Comparison of ENCODE assay signal across 8 cellular contexts in genomic region chr4:83012631-83013419, GRCh38. TPM values are rescaled to one million over a fixed set of nuclear protein-coding genes. Genes with fewer than 3 reads are reported as not detected.
DNase-seq lines count a peak whose midpoint lies in the region.

No MANE protein-coding gene starts in this region.

- no peaks in the 10 kb centered on the region for H3K9me3 ChIP-seq in HAP-1
- no peaks in the 10 kb centered on the region for H3K9me3 ChIP-seq in MG63
- no peaks in the 10 kb centered on the region for H3K9me3 ChIP-seq in neuron (ENCODE audit: low read length)
- no peaks in the 10 kb centered on the region for H3K9me3 ChIP-seq in subcutaneous abdominal adipose tissue (ENCODE audit: control insufficient read depth in 5 of 5, low read length in 5 of 5)

- peak overlapping the region; percentile 94 for H2AFZ ChIP-seq in neuron (ENCODE audit: low read depth, low read length)

- H3K27me3 ChIP-seq in HAP-1 (ENCODE audit: low read depth) (no peaks in the 10 kb centered on the region), MG63 (no peaks in the 10 kb centered on the region), neuron (ENCODE audit: insufficient read depth, low read length) (no peaks in the 10 kb centered on the region), subcutaneous abdominal adipose tissue (ENCODE audit: control insufficient read depth in 5 of 5, insufficient read depth in 4 of 5, low read length in 5 of 5) (no peaks in the 10 kb centered on the region)

- H3K4me1 ChIP-seq in HAP-1 (peaks cover 19% of the 10 kb centered on the region), neuron (ENCODE audit: insufficient read depth, low read length) (peaks cover 19% of the 10 kb centered on the region), subcutaneous abdominal adipose tissue (ENCODE audit: control insufficient read depth in 5 of 5, insufficient read depth in 5 of 5, low read length in 5 of 5) (peaks cover 6 to 36% (median 32%) of the 10 kb centered on the region in 5 donors)

- 0 out of 2 replicates have a peak, but pooled peaks cover 3% of the 10 kb centered on the region for H3K36me3 ChIP-seq in HAP-1 (replicated peaks)
- no peaks in the 10 kb centered on the region for H3K36me3 ChIP-seq in MG63
- H3K36me3 ChIP-seq in neuron (ENCODE audit: insufficient read depth, low read length) = no peaks in the 10 kb centered on the region
- no peaks in the 10 kb centered on the region for H3K36me3 ChIP-seq in subcutaneous abdominal adipose tissue (ENCODE audit: control insufficient read depth in 5 of 5, insufficient read depth in 5 of 5, low read length in 5 of 5)

- peak overlapping the region; percentile 41 for H3K27ac ChIP-seq in subcutaneous abdominal adipose tissue (ENCODE audit: low read depth, low read length)

- in situ Hi-C loops in HAP-1 (cut with MboI; ENCODE audit: low sequenced_read_pairs) = loop anchor here (10.0 kb wide), 1 partner anchor 118 kb away; the partner anchor contains the start of gene SEC31A

- DNase-seq in GDM1 (lab: John Stamatoyannopoulos, UW) (peak; percentile 98), HAP-1 (ENCODE audit: low spot score in 2 of 2) (peak; percentile 96 to 97), MG63 (peak; percentile 90), SHP77 treated with DMSO at 0.1 percent for 48 hours (lab: John Stamatoyannopoulos, UW) (peak; percentile 93), foreskin melanocyte (peak; percentile 95)
- DNase-seq in activated gamma-delta T cell treated with anti-CD3 and anti-CD28 coated beads, Interleukin-2, amount 50 U/mL, for 16 hours (ENCODE audit: low read depth) = peak; percentile 95

- peak overlapping the region; percentile 3 to 84 (median 83) for H3K9ac ChIP-seq in subcutaneous abdominal adipose tissue (ENCODE audit: low read length in 5 of 5)

- peak overlapping the region; percentile 76 for H3K4me3 ChIP-seq in HAP-1
- peak overlapping the region; percentile 74 for H3K4me3 ChIP-seq in MG63
- H3K4me3 ChIP-seq in neuron (ENCODE audit: low read length) = peak overlapping the region; percentile 96
- H3K4me3 ChIP-seq in subcutaneous abdominal adipose tissue (ENCODE audit: low read depth in 1 of 5, low read length in 5 of 5) = peak overlapping the region; percentile 76 to 93 (median 83)

RNA-seq across cellular contexts. Expression of gene LIN54, which starts 2.2 kb away (rescaled TPM):
- total RNA-seq in MG63 (2014; rRNA removed; shearing (Covaris generic); ENCODE audit: low replicate concordance) = 4.3 and 7.8 TPM in 2 replicates

RNA-seq across cellular contexts. Expression of gene COPS4, which starts 22.2 kb away (rescaled TPM):
- 127 and 147 TPM in 2 replicates for total RNA-seq in MG63 (2014; rRNA removed; shearing (Covaris generic); ENCODE audit: low replicate concordance)

Comparison
In these comparisons a context has a peak if more than half of its experiments do, and no peak if none do; other contexts are left out.
1. Peak in every context shown above with its lines: DNase-seq, H3K4me3 ChIP-seq and H3K27ac ChIP-seq.